Comparison of ENCODE assay signal across 8 cellular contexts in the genomic region with DNA sequence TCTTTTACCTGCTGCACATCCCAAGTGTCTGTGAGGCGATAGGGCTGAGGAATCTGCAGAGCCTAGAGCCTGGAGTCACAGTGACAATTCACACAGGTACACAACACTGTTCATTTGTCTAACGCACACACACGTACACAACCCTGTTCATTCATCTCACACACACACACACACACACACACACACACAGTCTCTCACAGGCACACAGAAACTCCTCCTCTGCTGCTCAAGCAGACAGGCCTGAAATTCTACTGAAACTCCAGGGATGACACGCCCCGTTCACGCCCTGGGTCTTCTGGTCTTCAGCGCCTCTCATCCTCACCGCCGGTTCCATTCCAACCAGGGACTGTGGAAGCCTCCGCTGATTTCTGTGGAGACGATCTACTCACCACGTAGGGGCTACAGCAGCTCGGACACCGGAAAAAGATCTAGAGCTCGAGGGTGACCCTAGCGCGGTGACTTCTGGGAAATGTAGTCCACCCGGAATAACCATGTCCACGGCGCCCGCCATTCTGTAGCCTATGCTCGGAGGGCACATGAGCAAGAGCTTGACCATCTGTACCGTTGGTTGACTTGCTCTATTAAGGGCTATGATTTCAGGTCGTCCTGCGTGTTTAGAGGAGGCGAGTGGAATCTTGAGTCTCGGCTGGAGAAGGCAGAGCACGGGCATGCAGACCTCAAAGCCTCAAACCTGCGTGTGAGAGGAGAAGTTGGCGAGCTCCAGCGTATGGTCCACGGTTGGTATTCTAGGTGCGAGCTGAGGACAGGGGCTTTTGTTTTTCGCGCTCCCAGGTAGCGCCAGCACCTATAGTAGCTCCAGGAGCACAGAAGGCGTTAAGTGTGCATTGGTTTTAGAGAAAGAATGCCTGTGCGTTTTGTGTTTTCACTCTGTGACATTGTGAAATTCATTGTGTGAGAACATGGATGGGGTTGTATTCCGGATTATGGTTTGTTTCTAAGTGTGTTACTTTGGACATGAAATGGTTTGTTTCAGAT. TPM values are rescaled to one million over a fixed set of nuclear protein-coding genes. Genes with fewer than 3 reads are reported as not detected.
A peak's percentile ranks its signal among the peaks of the same experiment; 100 is the strongest.
DNase-seq lines count a peak whose midpoint lies in the region; ATAC-seq and TF ChIP-seq lines count a peak whose summit lies in the region.

No MANE protein-coding gene starts in this region.

- peak overlapping the region; percentile 90 to 96 (median 90) for H3K4me3 Mint-ChIP-seq in T-cell
- H3K4me3 Mint-ChIP-seq in osteocyte (ENCODE audit: unreplicated experiment), result peak overlapping the region; percentile 97

- CTCF ChIA-PET in T-cell (lab: Charles Lee), result interaction anchor here in 1 of 2 donors (0.6 kb wide), 1 partner anchor 74 kb away, joined by 3 read pairs; no protein-coding TSS in a partner anchor

- H3K4me1 Mint-ChIP-seq in T-cell (peaks cover 24 to 26% (median 26%) of the 10 kb centered on the region in 3 donors), osteocyte (ENCODE audit: unreplicated experiment) (peaks cover 17% of the 10 kb centered on the region)

- TF ChIP-seq POLR2A in suprapubic skin (IDR thresholded peaks at IDR 0.05), result no peak

- H3K27me3 ChIP-seq in adipocyte (replicated peaks; ENCODE audit: control insufficient read depth, insufficient read depth, low read length) (no peaks in the 10 kb centered on the region), suprapubic skin (no peaks in the 10 kb centered on the region)

- peak overlapping the region; percentile 86 for H3K9ac ChIP-seq in adipocyte (ENCODE audit: low read length)

- no peaks in the 10 kb centered on the region for H3K27me3 Mint-ChIP-seq in T-cell
- H3K27me3 Mint-ChIP-seq in osteocyte (ENCODE audit: unreplicated experiment), result no peaks in the 10 kb centered on the region

- 22% methylated on average over 39 of the region's 39 CpGs for WGBS in suprapubic skin

- ATAC-seq in HG03354 (IDR thresholded peaks at IDR 0.05; ENCODE audit: poor library complexity, severe bottlenecking, unreplicated experiment), result peak; percentile 94
- ATAC-seq in T-cell (replicated peaks in 1 of 4), result peak; percentile 86 to 98 (median 94)

- H3K9me3 Mint-ChIP-seq in T-cell (peaks cover 41 to 67% (median 45%) of the 10 kb centered on the region in 3 donors), osteocyte (ENCODE audit: unreplicated experiment) (peaks cover 63% of the 10 kb centered on the region)

- in situ Hi-C loops in GM13977 (cut with MboI; ENCODE audit: low pct_unique_long_range_greater_than_20kb, low sequenced_read_pairs, unreplicated experiment), result no loop called here

- H3K4me1 ChIP-seq in adipocyte (ENCODE audit: control insufficient read depth, insufficient read depth, low read length) (peaks cover 11% of the 10 kb centered on the region), suprapubic skin (no peaks in the 10 kb centered on the region)

- H3K36me3 Mint-ChIP-seq in T-cell (peaks cover 53% of the 10 kb centered on the region), osteocyte (ENCODE audit: unreplicated experiment) (peaks cover 45% of the 10 kb centered on the region)

- peak overlapping the region; percentile 95 for H3K4me3 ChIP-seq in adipocyte (ENCODE audit: low read length)
- H3K4me3 ChIP-seq in suprapubic skin, result peak overlapping the region; percentile 47

- POLR2A ChIA-PET in T-cell (lab: Charles Lee), result no interaction called here

- no peak for TF ChIP-seq EP300 in suprapubic skin (IDR thresholded peaks at IDR 0.05)

- H3K27ac ChIP-seq in suprapubic skin, result no peak overlapping the region

- TF ChIP-seq CTCF in GM13977 (IDR thresholded peaks at IDR 0.05; ENCODE audit: extremely low read depth, insufficient read depth, missing control alignments) (no peak), osteocyte (IDR thresholded peaks at IDR 0.05) (no peak), suprapubic skin (IDR thresholded peaks at IDR 0.05) (no peak)

- H3K27ac Mint-ChIP-seq in T-cell (peak overlapping the region; percentile 38 to 87), osteocyte (ENCODE audit: unreplicated experiment) (peak overlapping the region; percentile 92)

- H3K9me3 ChIP-seq in adipocyte (ENCODE audit: control insufficient read depth, low read length) (peaks cover 3% of the 10 kb centered on the region), suprapubic skin (peaks cover 25% of the 10 kb centered on the region)

- H3K36me3 ChIP-seq in adipocyte (ENCODE audit: control insufficient read depth, insufficient read depth, low read length, severe bottlenecking) (peaks cover 8% of the 10 kb centered on the region), suprapubic skin (peaks cover 3% of the 10 kb centered on the region)

- intact Hi-C loops in cardiac septum (cut with DNase I), result loop anchor here (2.0 to 5.0 kb wide), 2 partner anchors 33 to 51 kb away; partner anchors contain the start of genes ZNF221 and ZNF45

- DNase-seq in GM13977 (ENCODE audit: low spot score), result peak; percentile 72
- peak in 33 of 34 experiments; percentile 16 to 63 (median 41) for DNase-seq in T-cell
- DNase-seq in adipocyte (ENCODE audit: low read depth), result peak; percentile 92
- peak; percentile 93 for DNase-seq in cardiac septum (ENCODE audit: low spot score)
- peak; percentile 90 for DNase-seq in osteocyte (ENCODE audit: extremely low spot score, unreplicated experiment)
- DNase-seq in suprapubic skin (ENCODE audit: low spot score in 2 of 2), result peak; percentile 72 to 85
- no peak for DNase-seq in DMS 273 (lab: John Stamatoyannopoulos, UW; ENCODE audit: unreplicated experiment)

RNA-seq across cellular contexts. Expression of gene ZNF404, which starts 17.9 kb away (rescaled TPM):
- total RNA-seq in T-cell (1 to 10 TPM; 1.1 to 3.0 (median 2.4) TPM), cardiac septum (8.4 TPM), osteocyte (6.5 and 6.6 TPM in 2 replicates), suprapubic skin (1 to 10 TPM in 2 of 4 donors, under 1 TPM in 2; 0.72 to 1.6 (median 1.2) TPM)

RNA-seq across cellular contexts. Expression of gene ZNF45, which starts 33.4 kb away (rescaled TPM):
- total RNA-seq in T-cell (10 to 100 TPM; 12.7 to 22.2 (median 19.2) TPM), cardiac septum (7.0 TPM), osteocyte (19.9 and 20.6 TPM in 2 replicates), suprapubic skin (10 to 100 TPM in 2 of 4 donors, 1 to 10 TPM in 2; 5.8 to 10.8 (median 9.9) TPM)

RNA-seq across cellular contexts. Expression of gene ZNF221, which starts 49.3 kb away (rescaled TPM):
- total RNA-seq in T-cell (1 to 10 TPM in 4 of 5 donors, under 1 TPM in 1; 0.77 to 3.0 (median 1.6) TPM), cardiac septum (4.7 TPM), osteocyte (9.2 and 11.4 TPM in 2 replicates), suprapubic skin (1 to 10 TPM; 2.1 to 6.8 (median 3.0) TPM)
